2 cellular contexts compared by ENCODE assay signal in the genomic region with DNA sequence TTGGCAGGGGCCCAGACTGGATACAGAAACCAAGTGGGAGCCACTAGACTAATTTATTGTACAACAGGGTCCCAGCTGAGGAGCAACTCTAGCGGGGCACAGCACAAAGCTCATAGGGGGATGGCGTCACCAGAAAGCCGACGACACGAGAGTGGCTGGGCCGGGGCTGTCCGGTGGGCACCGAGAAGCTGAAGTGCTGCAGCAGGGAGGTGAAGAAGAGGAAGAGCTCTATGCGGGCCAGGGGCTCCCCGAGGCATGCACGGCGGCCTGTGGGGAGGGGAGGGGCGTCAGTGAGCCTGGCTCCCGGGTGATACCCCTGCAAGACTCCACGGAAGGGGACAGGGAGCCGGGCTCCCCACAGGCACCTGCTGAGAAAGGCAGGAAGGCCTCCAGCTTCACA. TPM values are rescaled to one million over a fixed set of nuclear protein-coding genes. Genes with fewer than 3 reads are reported as not detected.
"Had no signal": no experiment of that assay in that cellular context is flagged by ENCODE, and none has a peak within 500 bp of the region (broad histone marks: within the 10 kb centered on the region; RNA-seq: fewer than 3 reads in every experiment).

No MANE protein-coding gene starts in this region.

RNA-seq across cellular contexts. Expression of gene CYP2D6, which starts 19.2 kb away (rescaled TPM):
- total RNA-seq: GM23248, H4 had no signal
